Comparison of ENCODE assay signal across 4 cellular contexts in genomic region chr11:124493256-124493655, GRCh38. TPM values are rescaled to one million over a fixed set of nuclear protein-coding genes. Genes with fewer than 3 reads are reported as not detected.
"Had no signal": no experiment of that assay in that cellular context is flagged by ENCODE, and none has a peak within 500 bp of the region (broad histone marks: within the 10 kb centered on the region; RNA-seq: fewer than 3 reads in every experiment).

No MANE protein-coding gene starts in this region.

- H3K4me3 ChIP-seq: GM12878 had no signal

- DNase-seq: GDM1, GF-D8 had no signal

- ATAC-seq: GM12878 had no signal

RNA-seq across cellular contexts. Expression of gene OR8B8, which starts 47.8 kb away (rescaled TPM):
- total RNA-seq: G401, GM12878 had no signal
- polyA plus RNA-seq: GM12878 had no signal

RNA-seq across cellular contexts. Expression of gene OR8B12, which starts 50.2 kb away (rescaled TPM):
- total RNA-seq: G401, GM12878 had no signal
- polyA plus RNA-seq: GM12878 had no signal
